8 cellular contexts compared by ENCODE assay signal in the genomic region with DNA sequence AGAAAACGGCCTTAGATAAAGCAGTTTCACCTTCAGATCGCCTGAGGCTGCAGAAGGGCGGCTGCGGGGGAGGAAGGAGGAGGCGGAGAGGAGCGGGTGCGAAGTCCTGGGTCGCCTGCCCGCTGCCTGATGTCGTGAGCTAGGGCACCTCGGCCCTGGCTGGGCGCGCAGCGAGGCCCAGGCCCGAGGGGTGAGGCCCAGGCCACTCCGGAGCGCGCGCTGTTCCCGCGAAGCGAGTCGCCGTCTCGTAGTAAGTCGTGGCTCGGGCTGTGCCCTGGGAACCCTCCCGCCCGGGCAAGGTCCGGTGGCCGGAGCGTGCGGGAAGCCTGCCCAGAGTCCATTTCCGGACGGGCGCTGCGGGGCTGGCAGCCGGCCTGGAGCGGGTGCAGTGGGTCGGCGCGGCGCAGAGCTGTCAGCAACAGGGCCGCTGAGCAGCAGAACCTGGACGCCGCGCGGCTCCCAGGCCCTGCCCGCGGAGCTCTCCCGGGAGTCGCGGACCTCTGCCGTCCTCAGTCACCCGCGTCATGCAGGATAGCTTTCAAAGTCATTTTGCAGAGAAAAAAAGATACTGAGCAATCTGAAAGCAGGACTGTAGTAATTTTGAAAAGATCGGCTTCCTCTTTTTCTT. TPM values are rescaled to one million over a fixed set of nuclear protein-coding genes. Genes with fewer than 3 reads are reported as not detected.
A peak's percentile ranks its signal among the peaks of the same experiment; 100 is the strongest.
DNase-seq lines count a peak whose midpoint lies in the region; ATAC-seq, FAIRE-seq and TF ChIP-seq lines count a peak whose summit lies in the region.

No MANE protein-coding gene starts in this region.

- H3K4me3 Mint-ChIP-seq in activated naive CD4-positive, alpha-beta T cell treated with anti-CD3 and anti-CD28 coated beads for 36 hours, result peak overlapping the region; percentile 79

- no peaks in the 10 kb centered on the region for H3K36me3 ChIP-seq in neural cell (ENCODE audit: insufficient read depth, low read length)

- peak overlapping the region; percentile 21 for H3K27ac Mint-ChIP-seq in activated naive CD4-positive, alpha-beta T cell treated with anti-CD3 and anti-CD28 coated beads for 36 hours

- H2AFZ ChIP-seq in neural cell (ENCODE audit: low read depth, low read length), result no peak overlapping the region

- peak; percentile 44 for ATAC-seq in GM18858 (IDR thresholded peaks at IDR 0.05; ENCODE audit: unreplicated experiment)
- peak; percentile 57 for ATAC-seq in HG02588 (IDR thresholded peaks at IDR 0.05; ENCODE audit: unreplicated experiment)

- peaks cover 8% of the 10 kb centered on the region for H3K9me3 Mint-ChIP-seq in activated naive CD4-positive, alpha-beta T cell treated with anti-CD3 and anti-CD28 coated beads for 36 hours

- peaks cover 85% of the 10 kb centered on the region for H3K79me2 ChIP-seq in neural cell (replicated peaks; ENCODE audit: insufficient read depth, low read length)

- no peaks in the 10 kb centered on the region for H3K9me3 ChIP-seq in neural cell (ENCODE audit: low read length)

- no peaks in the 10 kb centered on the region for H3K27me3 ChIP-seq in neural cell (ENCODE audit: insufficient read depth, low read depth, low read length)

- CTCF ChIA-PET in activated naive CD4-positive, alpha-beta T cell treated with anti-CD3 and anti-CD28 coated beads for 36 hours (lab: Charles Lee), result interaction anchor here (1.0 to 1.9 kb wide), 3 partner anchors 26 to 97 kb away, joined by 3 to 5 read pairs (median 3); no protein-coding TSS in a partner anchor

- no peak for FAIRE-seq in frontal cortex (lab: Jason Lieb, UNC)

- no peak for TF ChIP-seq EP300 in neural cell (conservative IDR thresholded peaks at IDR 0.05; ENCODE audit: poor library complexity, severe bottlenecking)

- peaks cover 7% of the 10 kb centered on the region for H3K27me3 Mint-ChIP-seq in activated naive CD4-positive, alpha-beta T cell treated with anti-CD3 and anti-CD28 coated beads for 36 hours (ENCODE audit: low read depth)

- peak overlapping the region; percentile 83 for H3K4me3 ChIP-seq in neural cell (ENCODE audit: low read length)

- DNase-seq in NCI-H69 (lab: John Stamatoyannopoulos, UW) (peak; percentile 71), frontal cortex (ENCODE audit: low spot score in 2 of 2) (peak; percentile 59 to 62), NCI-H2029 (lab: John Stamatoyannopoulos, UW) (no peak), middle frontal gyrus (ENCODE audit: extremely low spot score, low spot score) (no peak)
- DNase-seq in activated naive CD4-positive, alpha-beta T cell treated with anti-CD3 and anti-CD28 coated beads for 36 hours, result no peak

- TF ChIP-seq RAD21 in neural cell (conservative IDR thresholded peaks at IDR 0.05), result no peak

- peak overlapping the region; percentile 86 for H3K27ac ChIP-seq in neural cell (ENCODE audit: low read length)

- H3K4me1 Mint-ChIP-seq in activated naive CD4-positive, alpha-beta T cell treated with anti-CD3 and anti-CD28 coated beads for 36 hours (ENCODE audit: low read depth), result peaks cover 40% of the 10 kb centered on the region

- H3K9ac ChIP-seq in neural cell (ENCODE audit: low read length), result peak overlapping the region; percentile 86

- H3K9me2 ChIP-seq in neural cell (ENCODE audit: insufficient read depth, low read length), result no peaks in the 10 kb centered on the region

- intact Hi-C loops in activated naive CD4-positive, alpha-beta T cell treated with anti-CD3 and anti-CD28 coated beads for 36 hours (cut with micrococcal nuclease), result loop anchor here (1.0 to 10.0 kb wide), 7 partner anchors 12 to 422 kb away; no protein-coding TSS in a partner anchor

- TF ChIP-seq CTCF in neural cell (IDR thresholded peaks at IDR 0.05; ENCODE audit: poor library complexity, severe bottlenecking), result no peak

- H3K36me3 Mint-ChIP-seq in activated naive CD4-positive, alpha-beta T cell treated with anti-CD3 and anti-CD28 coated beads for 36 hours (ENCODE audit: low read depth), result peaks cover 10% of the 10 kb centered on the region

- H4K20me1 ChIP-seq in neural cell (ENCODE audit: insufficient read depth), result no peaks in the 10 kb centered on the region

- H3F3A ChIP-seq in neural cell (ENCODE audit: insufficient read depth, low read length, poor library complexity, severe bottlenecking), result no peaks in the 10 kb centered on the region

- H3K4me2 ChIP-seq in neural cell (ENCODE audit: low read length), result peak overlapping the region; percentile 86

TF ChIP-seq in neural cell, 6 proteins besides CTCF, POLR2A, EP300 and RAD21:
- TF ChIP-seq REST (IDR thresholded peaks at IDR 0.05; ENCODE audit: borderline replicate concordance) (peak; percentile 17), TAF1 (IDR thresholded peaks at IDR 0.05; ENCODE audit: low read depth) (no peak), MXI1 (conservative IDR thresholded peaks at IDR 0.05; ENCODE audit: poor library complexity, severe bottlenecking) (no peak), EZH2 (IDR thresholded peaks at IDR 0.05; ENCODE audit: borderline replicate concordance, insufficient read depth, low read length, poor library complexity, severe bottlenecking) (no peak), POLR2AphosphoS5 (IDR thresholded peaks at IDR 0.05) (peak; percentile 9), SMC3 (conservative IDR thresholded peaks at IDR 0.05; ENCODE audit: poor library complexity) (peak; percentile 2)

RNA-seq across cellular contexts. Expression of gene TRIM2, which starts 18.7 kb away (rescaled TPM):
- total RNA-seq in activated naive CD4-positive, alpha-beta T cell treated with anti-CD3 and anti-CD28 coated beads for 36 hours, result 1 to 10 TPM; 3.8 to 4.2 TPM
- 1,036 TPM for total RNA-seq in frontal cortex
- polyA plus RNA-seq in neural cell, result 218 and 261 TPM in 2 replicates
- polyA minus RNA-seq in neural cell, result 723 and 816 TPM in 2 replicates

Comparison
In these comparisons a context has a peak if more than half of its experiments do, and no peak if none do; other contexts are left out.
1. DNase-seq: peak in NCI-H69 (single experiment) and frontal cortex (2 of 2); none in activated naive CD4-positive, alpha-beta T cell treated with anti-CD3 and anti-CD28 coated beads for 36 hours (single experiment), NCI-H2029 (single experiment) and middle frontal gyrus (single experiment).
2. RNA of gene TRIM2, which starts 18.7 kb away (total RNA-seq): 1,036 TPM in frontal cortex (single experiment); 3.8 to 4.2 TPM in activated naive CD4-positive, alpha-beta T cell treated with anti-CD3 and anti-CD28 coated beads for 36 hours; every median in the first group is over 100 times any median in the second.